In the genomic region with DNA sequence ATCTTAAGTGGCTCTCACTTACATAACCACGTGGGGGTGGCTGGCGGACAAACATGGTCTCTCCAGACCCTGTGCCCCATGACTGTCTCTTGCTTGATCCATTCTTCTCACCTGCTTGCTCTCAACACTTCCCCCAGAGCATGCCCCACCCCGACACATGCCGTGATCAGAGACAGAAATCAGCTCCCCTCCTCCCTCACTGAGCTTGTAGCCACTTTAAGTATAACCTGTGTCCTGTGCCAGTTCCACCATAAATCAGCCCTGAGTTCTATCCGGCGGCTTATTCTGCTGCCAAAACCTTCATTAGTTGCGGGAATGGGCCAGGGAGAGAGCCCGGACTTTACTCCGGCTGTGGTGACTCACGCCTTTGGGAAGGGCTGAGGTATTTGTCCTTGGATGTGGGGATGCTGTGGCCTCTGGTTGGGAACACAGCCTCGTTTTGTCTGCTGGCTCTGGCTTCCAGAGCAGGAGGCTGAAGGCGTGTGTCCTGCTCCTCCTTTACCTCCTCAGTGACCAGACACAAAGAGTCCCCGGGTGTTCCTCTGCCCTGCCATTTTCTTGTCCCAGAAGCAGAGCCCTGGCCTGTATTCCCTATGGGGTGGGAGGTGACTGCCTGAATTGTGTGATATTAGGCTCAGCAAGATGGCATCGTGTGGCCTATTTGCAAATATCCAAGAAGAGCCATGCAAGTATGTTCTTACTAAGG, we compare ENCODE assay signal across 1 cellular context.
A peak's percentile ranks its signal among the peaks of the same experiment; 100 is the strongest.
TF ChIP-seq lines count a peak whose summit lies in the region.

No MANE protein-coding gene starts in this region.

TF ChIP-seq in SK-N-SH, 30 proteins besides CTCF, POLR2A, EP300 and RAD21 (continued from another document):
- TF ChIP-seq USF2 (IDR thresholded peaks at IDR 0.05; ENCODE audit: borderline replicate concordance, low read depth, low read length) (no peak), RCOR1 (IDR thresholded peaks at IDR 0.05; ENCODE audit: low read length) (no peak; the same call in 1 of the 2 replicates), PBX3 (IDR thresholded peaks at IDR 0.05) (peak; percentile 97), ZBTB33 (IDR thresholded peaks at IDR 0.05; ENCODE audit: borderline replicate concordance, low read depth) (no peak; the same call in 1 of the 2 replicates), POLR2AphosphoS5 (IDR thresholded peaks at IDR 0.05; ENCODE audit: low read depth, low read length) (peak; percentile 70), TAF1 (IDR thresholded peaks at IDR 0.05; ENCODE audit: borderline replicate concordance, low read depth, low read length) (peak; percentile 71), ELF1 (IDR thresholded peaks at IDR 0.05) (no peak), RFX5 (IDR thresholded peaks at IDR 0.05; ENCODE audit: low read length) (no peak), GATA2 (CRISPR knock-in tag; IDR thresholded peaks at IDR 0.05) (no peak), FOSL2 (IDR thresholded peaks at IDR 0.05; ENCODE audit: borderline replicate concordance, low read depth) (peak; percentile 98), YY1 (IDR thresholded peaks at IDR 0.05; ENCODE audit: low read depth) (0 out of 2 replicates have a peak, but pooled peaks have one; percentile 52), NRF1 (IDR thresholded peaks at IDR 0.05; ENCODE audit: low read depth, low read length) (no peak), SMC3 (IDR thresholded peaks at IDR 0.05; ENCODE audit: low read depth, low read length) (no peak), TCF12 (IDR thresholded peaks at IDR 0.05) (peak; percentile 92)
- TF ChIP-seq, protein P1, sequence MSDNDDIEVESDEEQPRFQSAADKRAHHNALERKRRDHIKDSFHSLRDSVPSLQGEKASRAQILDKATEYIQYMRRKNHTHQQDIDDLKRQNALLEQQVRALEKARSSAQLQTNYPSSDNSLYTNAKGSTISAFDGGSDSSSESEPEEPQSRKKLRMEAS (IDR thresholded peaks at IDR 0.05; ENCODE audit: low read depth), result peak; percentile 36
